Comparison of ENCODE assay signal across 17 cellular contexts in the genomic region with DNA sequence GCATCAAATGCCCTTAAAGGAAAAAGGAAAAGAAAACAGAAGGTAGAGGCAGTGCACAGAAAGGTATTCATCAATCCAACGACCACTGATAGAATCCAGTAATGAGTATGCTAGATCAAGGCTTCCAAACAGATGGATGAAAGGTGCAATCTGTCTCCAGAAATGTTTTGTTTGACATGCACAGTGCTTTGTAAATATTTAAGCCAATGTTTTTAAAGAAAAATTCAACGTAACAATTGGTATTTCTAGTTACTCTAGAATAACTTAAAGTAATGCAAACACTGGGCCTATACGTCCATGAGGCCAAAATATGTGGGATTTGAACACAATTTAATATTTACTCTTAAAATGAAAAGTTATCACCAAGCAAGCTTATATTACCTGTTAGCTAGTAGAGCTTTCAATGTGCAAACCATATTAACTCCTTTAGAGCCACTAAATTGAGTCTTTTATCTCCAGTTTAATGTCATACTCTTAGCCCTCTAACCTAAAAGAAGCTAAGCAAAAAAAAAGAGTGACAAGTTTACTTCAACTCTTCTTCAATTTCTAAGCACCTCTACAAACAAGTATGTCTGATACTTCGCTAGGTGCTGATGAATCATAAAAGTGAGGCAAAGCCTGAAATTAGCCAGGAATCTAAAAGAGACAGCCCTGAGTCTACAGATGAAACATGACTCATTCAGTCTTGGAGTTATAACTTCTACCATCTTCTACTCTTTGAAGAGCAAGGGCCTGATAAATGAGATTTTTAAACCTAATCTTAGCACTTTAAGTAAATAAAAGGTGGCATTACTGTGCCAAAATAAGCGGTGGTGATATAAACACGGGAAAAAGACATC.
DNase-seq lines count a peak whose midpoint lies in the region; ATAC-seq and TF ChIP-seq lines count a peak whose summit lies in the region.
"Had no signal": no experiment of that assay in that cellular context is flagged by ENCODE, and none has a peak within 500 bp of the region (broad histone marks: within the 10 kb centered on the region; RNA-seq: fewer than 3 reads in every experiment).

No MANE protein-coding gene starts in this region.

- no peak overlapping the region for H3K9ac ChIP-seq in smooth muscle cell (ENCODE audit: low read depth)
- H3K9ac ChIP-seq: parathyroid adenoma had no signal

- peak; percentile 53 for ATAC-seq in activated CD4-positive, alpha-beta T cell treated with anti-CD3 and anti-CD28 coated beads for 36 hours
- no peak for ATAC-seq in WTC11
- no peak for ATAC-seq in GM21381 (IDR thresholded peaks at IDR 0.05; ENCODE audit: unreplicated experiment)
- no peak for ATAC-seq in GM21825 (IDR thresholded peaks at IDR 0.05; ENCODE audit: unreplicated experiment)
- no peak for ATAC-seq in HG03025 (IDR thresholded peaks at IDR 0.05; ENCODE audit: low FRiP score, unreplicated experiment)
- ATAC-seq: Panc1 had no signal

- no peak for DNase-seq in activated CD4-positive, alpha-beta T cell treated with anti-CD3 and anti-CD28 coated beads for 36 hours
- no peak for DNase-seq in activated CD4-positive, alpha-beta T cell treated with anti-CD3 and anti-CD28 coated beads for 4 hours
- DNase-seq in WTC11 (ENCODE audit: low spot score) (no peak), glomerular visceral epithelial cell (ENCODE audit: extremely low spot score) (peak; percentile 59), smooth muscle cell (lab: John Stamatoyannopoulos, UW; ENCODE audit: unreplicated experiment) (no peak)
- DNase-seq: 8988T; activated CD4-positive, alpha-beta T cell treated with anti-CD3 and anti-CD28 coated beads, Interleukin-2, amount 10 ng/mL, durations not matched to agents 7 days and 5 days; mesendoderm; MV-4-11; NCI-H446; tibial artery had no signal

- H3F3A ChIP-seq in smooth muscle cell (ENCODE audit: low read depth) = peaks cover 4% of the 10 kb centered on the region

- POLR2A ChIA-PET in activated CD4-positive, alpha-beta T cell treated with anti-CD3 and anti-CD28 coated beads for 36 hours (lab: Charles Lee) = no interaction called here
- POLR2A ChIA-PET in WTC11 (lab: Charles Lee) = no interaction called here

- peak overlapping the region; percentile 44 for H3K4me2 ChIP-seq in smooth muscle cell

- H3K4me3 Mint-ChIP-seq in activated CD4-positive, alpha-beta T cell treated with anti-CD3 and anti-CD28 coated beads for 36 hours = no peak overlapping the region
- no peak overlapping the region for H3K4me3 Mint-ChIP-seq in WTC11
- H3K4me3 Mint-ChIP-seq: activated CD4-positive, alpha-beta T cell treated with anti-CD3 and anti-CD28 coated beads, Interleukin-2, amount 10 ng/mL, durations not matched to agents 7 days and 5 days; brain had no signal

- H3K36me3 Mint-ChIP-seq in activated CD4-positive, alpha-beta T cell treated with anti-CD3 and anti-CD28 coated beads for 36 hours (ENCODE audit: low read depth) = no peaks in the 10 kb centered on the region
- H3K36me3 Mint-ChIP-seq in WTC11 = no peaks in the 10 kb centered on the region
- H3K36me3 Mint-ChIP-seq: brain had no signal

- no peaks in the 10 kb centered on the region for H3K9me3 Mint-ChIP-seq in activated CD4-positive, alpha-beta T cell treated with anti-CD3 and anti-CD28 coated beads for 36 hours (ENCODE audit: low read depth)
- no peaks in the 10 kb centered on the region for H3K9me3 Mint-ChIP-seq in WTC11
- H3K9me3 Mint-ChIP-seq: activated CD4-positive, alpha-beta T cell treated with anti-CD3 and anti-CD28 coated beads, Interleukin-2, amount 10 ng/mL, durations not matched to agents 7 days and 5 days; brain had no signal

- CTCF ChIA-PET in activated CD4-positive, alpha-beta T cell treated with anti-CD3 and anti-CD28 coated beads for 36 hours (lab: Charles Lee) = interaction anchor here (0.6 kb wide), 1 partner anchor 176 kb away, joined by 3 read pairs; no protein-coding TSS in a partner anchor
- CTCF ChIA-PET in WTC11 (lab: Charles Lee) = interaction anchor here (1.3 kb wide), 1 partner anchor 23 kb away, joined by 4 read pairs; no protein-coding TSS in a partner anchor

- intact Hi-C loops in activated CD4-positive, alpha-beta T cell treated with anti-CD3 and anti-CD28 coated beads for 36 hours (cut with DNase I, micrococcal nuclease) = no loop called here

- TF ChIP-seq CTCF in WTC11 (IDR thresholded peaks at IDR 0.05) (no peak), smooth muscle cell (IDR thresholded peaks at IDR 0.05; ENCODE audit: borderline replicate concordance, insufficient read depth, poor library complexity, severe bottlenecking) (no peak)

- no peak overlapping the region for H3K4me3 ChIP-seq in smooth muscle cell
- H3K4me3 ChIP-seq: tibial artery had no signal

- no peak overlapping the region for H3K27ac Mint-ChIP-seq in activated CD4-positive, alpha-beta T cell treated with anti-CD3 and anti-CD28 coated beads for 36 hours
- peak overlapping the region; percentile 31; the same call in 1 of the 2 replicates for H3K27ac Mint-ChIP-seq in WTC11
- H3K27ac Mint-ChIP-seq: activated CD4-positive, alpha-beta T cell treated with anti-CD3 and anti-CD28 coated beads, Interleukin-2, amount 10 ng/mL, durations not matched to agents 7 days and 5 days; brain had no signal

- 56% methylated on average over 6 of the region's 6 CpGs for WGBS in smooth muscle cell (ENCODE audit: low lambda C conversion rate)

- no peaks in the 10 kb centered on the region for H3K4me1 ChIP-seq in smooth muscle cell (ENCODE audit: low read depth)
- H3K4me1 ChIP-seq: parathyroid adenoma had no signal

- no peaks in the 10 kb centered on the region for H3K9me3 ChIP-seq in smooth muscle cell (replicated peaks; ENCODE audit: low read depth)
- H3K9me3 ChIP-seq: tibial artery had no signal

- no peaks in the 10 kb centered on the region for H3K27me3 ChIP-seq in smooth muscle cell (ENCODE audit: low read depth)
- H3K27me3 ChIP-seq: tibial artery had no signal

- H3K36me3 ChIP-seq in smooth muscle cell (ENCODE audit: low read depth) = no peaks in the 10 kb centered on the region
- H3K36me3 ChIP-seq: tibial artery had no signal

- peaks cover 5% of the 10 kb centered on the region for H3K4me1 Mint-ChIP-seq in activated CD4-positive, alpha-beta T cell treated with anti-CD3 and anti-CD28 coated beads for 36 hours
- H3K4me1 Mint-ChIP-seq in WTC11 = peaks cover 9% of the 10 kb centered on the region
- H3K4me1 Mint-ChIP-seq: activated CD4-positive, alpha-beta T cell treated with anti-CD3 and anti-CD28 coated beads, Interleukin-2, amount 10 ng/mL, durations not matched to agents 7 days and 5 days had no signal

- peak overlapping the region; percentile 67 for H3K27ac ChIP-seq in smooth muscle cell (ENCODE audit: low read depth)
- H3K27ac ChIP-seq: parathyroid adenoma, tibial artery had no signal

- peaks cover 25% of the 10 kb centered on the region for H3K79me2 ChIP-seq in smooth muscle cell (ENCODE audit: low read depth)
- H3K79me2 ChIP-seq: parathyroid adenoma had no signal

- H4K20me1 ChIP-seq in smooth muscle cell (ENCODE audit: low read depth) = peaks cover 11% of the 10 kb centered on the region

- no peak overlapping the region for H2AFZ ChIP-seq in smooth muscle cell (ENCODE audit: low read depth)
- H2AFZ ChIP-seq: parathyroid adenoma had no signal

- no peaks in the 10 kb centered on the region for H3K27me3 Mint-ChIP-seq in activated CD4-positive, alpha-beta T cell treated with anti-CD3 and anti-CD28 coated beads for 36 hours
- H3K27me3 Mint-ChIP-seq in WTC11 (ENCODE audit: low read depth) = no peaks in the 10 kb centered on the region
- H3K27me3 Mint-ChIP-seq: activated CD4-positive, alpha-beta T cell treated with anti-CD3 and anti-CD28 coated beads, Interleukin-2, amount 10 ng/mL, durations not matched to agents 7 days and 5 days; brain had no signal

TF ChIP-seq in WTC11, 78 proteins besides CTCF, POLR2A, EP300 and RAD21 (continues in another document):
- no peak for TF ChIP-seq PRRX2 (CRISPR knock-in tag; IDR thresholded peaks at IDR 0.05)
- no peak for TF ChIP-seq NR2C2 (CRISPR knock-in tag; IDR thresholded peaks at IDR 0.05)
- no peak for TF ChIP-seq JUN (CRISPR knock-in tag; IDR thresholded peaks at IDR 0.05)
- TF ChIP-seq, protein P1, sequence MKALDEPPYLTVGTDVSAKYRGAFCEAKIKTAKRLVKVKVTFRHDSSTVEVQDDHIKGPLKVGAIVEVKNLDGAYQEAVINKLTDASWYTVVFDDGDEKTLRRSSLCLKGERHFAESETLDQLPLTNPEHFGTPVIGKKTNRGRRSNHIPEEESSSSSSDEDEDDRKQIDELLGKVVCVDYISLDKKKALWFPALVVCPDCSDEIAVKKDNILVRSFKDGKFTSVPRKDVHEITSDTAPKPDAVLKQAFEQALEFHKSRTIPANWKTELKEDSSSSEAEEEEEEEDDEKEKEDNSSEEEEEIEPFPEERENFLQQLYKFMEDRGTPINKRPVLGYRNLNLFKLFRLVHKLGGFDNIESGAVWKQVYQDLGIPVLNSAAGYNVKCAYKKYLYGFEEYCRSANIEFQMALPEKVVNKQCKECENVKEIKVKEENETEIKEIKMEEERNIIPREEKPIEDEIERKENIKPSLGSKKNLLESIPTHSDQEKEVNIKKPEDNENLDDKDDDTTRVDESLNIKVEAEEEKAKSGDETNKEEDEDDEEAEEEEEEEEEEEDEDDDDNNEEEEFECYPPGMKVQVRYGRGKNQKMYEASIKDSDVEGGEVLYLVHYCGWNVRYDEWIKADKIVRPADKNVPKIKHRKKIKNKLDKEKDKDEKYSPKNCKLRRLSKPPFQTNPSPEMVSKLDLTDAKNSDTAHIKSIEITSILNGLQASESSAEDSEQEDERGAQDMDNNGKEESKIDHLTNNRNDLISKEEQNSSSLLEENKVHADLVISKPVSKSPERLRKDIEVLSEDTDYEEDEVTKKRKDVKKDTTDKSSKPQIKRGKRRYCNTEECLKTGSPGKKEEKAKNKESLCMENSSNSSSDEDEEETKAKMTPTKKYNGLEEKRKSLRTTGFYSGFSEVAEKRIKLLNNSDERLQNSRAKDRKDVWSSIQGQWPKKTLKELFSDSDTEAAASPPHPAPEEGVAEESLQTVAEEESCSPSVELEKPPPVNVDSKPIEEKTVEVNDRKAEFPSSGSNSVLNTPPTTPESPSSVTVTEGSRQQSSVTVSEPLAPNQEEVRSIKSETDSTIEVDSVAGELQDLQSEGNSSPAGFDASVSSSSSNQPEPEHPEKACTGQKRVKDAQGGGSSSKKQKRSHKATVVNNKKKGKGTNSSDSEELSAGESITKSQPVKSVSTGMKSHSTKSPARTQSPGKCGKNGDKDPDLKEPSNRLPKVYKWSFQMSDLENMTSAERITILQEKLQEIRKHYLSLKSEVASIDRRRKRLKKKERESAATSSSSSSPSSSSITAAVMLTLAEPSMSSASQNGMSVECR (CRISPR knock-in tag; IDR thresholded peaks at IDR 0.05; ENCODE audit: borderline replicate concordance) = no peak
- no peak for TF ChIP-seq NFATC4 (CRISPR knock-in tag; IDR thresholded peaks at IDR 0.05)
- no peak for TF ChIP-seq TCF7 (CRISPR knock-in tag; IDR thresholded peaks at IDR 0.05; ENCODE audit: low read depth)
